In genomic region chr17:17681744-17682292, GRCh38 we compare ENCODE assay signal across 8 cellular contexts. TPM values are rescaled to one million over a fixed set of nuclear protein-coding genes. Genes with fewer than 3 reads are reported as not detected.
A peak's percentile ranks its signal among the peaks of the same experiment; 100 is the strongest.
DNase-seq lines count a peak whose midpoint lies in the region; ATAC-seq and TF ChIP-seq lines count a peak whose summit lies in the region.

No MANE protein-coding gene starts in this region.

- H3K4me1 ChIP-seq in mononuclear cell (ENCODE audit: insufficient read depth, low read length) (peaks cover 19% of the 10 kb centered on the region), thymus (ENCODE audit: control insufficient read depth, insufficient read depth, low read length) (peaks cover 11% of the 10 kb centered on the region)

- DNase-seq in NCI-H1417 (lab: John Stamatoyannopoulos, UW) (peak in 2 of 3 experiments; percentile 53 to 73), NCI-H1417 treated with DMSO at 0.1 percent for 48 hours (lab: John Stamatoyannopoulos, UW) (no peak), activated B cell treated with CpG ODN at 0.5 μM for 24 hours (no peak), hepatic stellate cell (ENCODE audit: low spot score) (no peak)
- DNase-seq in effector CD8-positive, alpha-beta T cell (lab: John Stamatoyannopoulos, UW): peak; percentile 25

- H3K9me3 ChIP-seq in mononuclear cell (ENCODE audit: low read depth, low read length): no peaks in the 10 kb centered on the region
- no peaks in the 10 kb centered on the region for H3K9me3 ChIP-seq in thymus (ENCODE audit: control insufficient read depth)

- peak overlapping the region; percentile 92 for H3K27ac ChIP-seq in thymus (ENCODE audit: low read depth)

- TF ChIP-seq CTCF in activated B cell treated with CpG ODN at 0.5 μM for 24 hours (IDR thresholded peaks at IDR 0.05): no peak

- peak; percentile 28 for ATAC-seq in HG03135 (IDR thresholded peaks at IDR 0.05; ENCODE audit: unreplicated experiment)
- peak; percentile 11 for ATAC-seq in activated B cell treated with CpG ODN at 0.5 μM for 24 hours (ENCODE audit: low read depth)

- peak overlapping the region; percentile 59 for H3K4me3 ChIP-seq in mononuclear cell (ENCODE audit: low read length)
- H3K4me3 ChIP-seq in thymus (ENCODE audit: low read length): peak overlapping the region; percentile 83

- H3K36me3 ChIP-seq in thymus (ENCODE audit: control insufficient read depth, insufficient read depth): no peaks in the 10 kb centered on the region

- H3K27ac Mint-ChIP-seq in activated B cell treated with CpG ODN at 0.5 μM for 24 hours: peak overlapping the region; percentile 81

- whole genome bisulfite sequencing in thymus: 1% methylated on average over 68 of the region's 68 CpGs

- CTCF ChIA-PET in activated B cell treated with CpG ODN at 0.5 μM for 24 hours (lab: Charles Lee): interaction anchor here (0.8 to 1.8 kb wide), 10 partner anchors 9 to 354 kb away, joined by 3 to 10 read pairs (median 5); no protein-coding TSS in a partner anchor

- intact Hi-C loops in activated B cell treated with CpG ODN at 0.5 μM for 24 hours (cut with micrococcal nuclease): loop anchor here (1.0 to 2.0 kb wide), 8 partner anchors 12 to 357 kb away; partner anchors contain the start of genes ATPAF2 and GID4

- no peaks in the 10 kb centered on the region for H3K27me3 Mint-ChIP-seq in activated B cell treated with CpG ODN at 0.5 μM for 24 hours

- peaks cover 25% of the 10 kb centered on the region for H3K4me1 Mint-ChIP-seq in activated B cell treated with CpG ODN at 0.5 μM for 24 hours

- H3K9me3 Mint-ChIP-seq in activated B cell treated with CpG ODN at 0.5 μM for 24 hours: no peaks in the 10 kb centered on the region

- H3K36me3 Mint-ChIP-seq in activated B cell treated with CpG ODN at 0.5 μM for 24 hours (ENCODE audit: low read depth): peaks cover 3% of the 10 kb centered on the region

- POLR2A ChIA-PET in activated B cell treated with CpG ODN at 0.5 μM for 24 hours (lab: Charles Lee): interaction anchor here (0.6 to 3.0 kb wide), 22 partner anchors 11 to 715 kb away, joined by 3 to 84 read pairs (median 4); partner anchors contain the start of gene SREBF1

- peak overlapping the region; percentile 91 for H3K4me3 Mint-ChIP-seq in activated B cell treated with CpG ODN at 0.5 μM for 24 hours

- H3K27me3 ChIP-seq in mononuclear cell (ENCODE audit: insufficient read depth, low read length) (no peaks in the 10 kb centered on the region), thymus (ENCODE audit: control insufficient read depth, insufficient read depth) (no peaks in the 10 kb centered on the region)

RNA-seq across cellular contexts. Expression of gene RAI1, which starts 0.6 kb away (rescaled TPM):
- total RNA-seq in activated B cell treated with CpG ODN at 0.5 μM for 24 hours (26.7 and 31.2 TPM in 2 replicates), mononuclear cell (8.9 TPM)
- polyA plus RNA-seq in thymus: 10.9 TPM

Comparison
In these comparisons a context has a peak if more than half of its experiments do, and no peak if none do; other contexts are left out.
1. DNase-seq: peak in NCI-H1417 (2 of 3) and effector CD8-positive, alpha-beta T cell (single experiment); none in NCI-H1417 treated with DMSO at 0.1 percent for 48 hours (single experiment), activated B cell treated with CpG ODN at 0.5 μM for 24 hours (single experiment) and hepatic stellate cell (single experiment).